Comparison of ENCODE assay signal across 10 cellular contexts in the genomic region with DNA sequence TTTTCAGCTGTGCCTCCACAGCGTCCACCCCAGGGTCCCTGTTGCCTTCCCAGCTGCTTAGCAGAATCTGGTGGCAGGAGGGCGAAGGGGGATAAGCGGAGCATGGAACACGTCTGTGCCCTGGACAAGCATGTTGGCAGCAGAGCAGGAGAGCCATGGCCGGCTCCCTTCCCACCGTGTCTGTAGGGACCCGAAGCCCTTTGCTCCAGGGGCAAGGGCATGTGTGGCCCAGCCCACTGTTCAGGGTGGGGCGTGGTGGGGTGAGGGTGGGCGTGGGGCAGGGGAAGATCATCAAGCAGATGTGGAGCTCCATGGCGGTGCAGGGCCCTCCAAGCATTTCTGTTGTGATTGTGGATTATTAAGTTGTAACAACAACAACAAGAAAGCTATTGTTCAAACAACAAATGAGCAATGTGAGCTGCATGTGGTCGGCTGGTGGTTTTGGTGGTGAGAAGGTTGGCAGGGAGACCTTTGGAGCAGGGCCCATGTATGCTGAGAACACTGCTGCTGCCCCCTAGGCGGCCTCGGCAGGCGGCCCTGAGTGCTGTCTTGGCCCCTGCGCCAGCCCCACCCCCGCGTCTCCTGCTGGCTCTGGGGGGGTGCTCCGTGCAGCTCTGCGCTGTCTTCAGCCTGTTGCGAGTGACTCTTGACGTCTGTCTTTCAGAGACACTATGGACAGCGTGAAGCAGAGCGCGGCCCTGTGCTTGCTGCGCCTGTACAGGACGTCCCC. TPM values are rescaled to one million over a fixed set of nuclear protein-coding genes. Genes with fewer than 3 reads are reported as not detected.
DNase-seq lines count a peak whose midpoint lies in the region; ATAC-seq and TF ChIP-seq lines count a peak whose summit lies in the region.
"Had no signal": no experiment of that assay in that cellular context is flagged by ENCODE, and none has a peak within 500 bp of the region (broad histone marks: within the 10 kb centered on the region; RNA-seq: fewer than 3 reads in every experiment).

No MANE protein-coding gene starts in this region.

- in situ Hi-C loops in astrocyte of the cerebellum (cut with HindIII; ENCODE audit: low sequenced_read_pairs): no loop called here
- in situ Hi-C loops in GM13976 (cut with MboI; ENCODE audit: low sequenced_read_pairs, unreplicated experiment): no loop called here

- H3K27me3 ChIP-seq in DND-41 (ENCODE audit: insufficient read depth, low read length, poor library complexity) (no peaks in the 10 kb centered on the region), layer of hippocampus (ENCODE audit: control insufficient read depth, insufficient read depth, low read length) (no peaks in the 10 kb centered on the region)

- H3K9ac ChIP-seq in DND-41 (ENCODE audit: low read depth, low read length): no peak overlapping the region

- TF ChIP-seq CTCF in DND-41 (IDR thresholded peaks at IDR 0.05; ENCODE audit: borderline replicate concordance, extremely low read depth, low read length, poor library complexity, severe bottlenecking) (no peak), astrocyte of the cerebellum (IDR thresholded peaks at IDR 0.05; ENCODE audit: low read depth, low read length, missing control alignments) (peak; percentile 37), GM13976 (IDR thresholded peaks at IDR 0.05; ENCODE audit: borderline replicate concordance, control extremely low read depth, extremely low read depth, insufficient read depth, missing control alignments) (no peak)

- H3K9me3 ChIP-seq in DND-41 (ENCODE audit: insufficient read depth, low read length, severe bottlenecking): no peaks in the 10 kb centered on the region
- H3K9me3 ChIP-seq: HAP-1 had no signal

- H3K4me3 ChIP-seq in DND-41 (ENCODE audit: low read depth in 1 of 2, low read length in 2 of 2) (no peak overlapping the region), astrocyte of the cerebellum (ENCODE audit: low read depth, low read length) (no peak overlapping the region)
- H3K4me3 ChIP-seq: HAP-1 had no signal

- peaks cover 78% of the 10 kb centered on the region for H3K36me3 ChIP-seq in DND-41 (ENCODE audit: insufficient read depth, low read length)

- no peak overlapping the region for H2AFZ ChIP-seq in DND-41 (ENCODE audit: low read depth, low read length)

- peaks cover 36% of the 10 kb centered on the region for H4K20me1 ChIP-seq in DND-41 (ENCODE audit: insufficient read depth, low read length)

- no peak overlapping the region for H3K27ac ChIP-seq in DND-41 (ENCODE audit: low read length)
- H3K27ac ChIP-seq in layer of hippocampus (ENCODE audit: low read depth, low read length): peak overlapping the region; percentile 1

- H3K4me2 ChIP-seq in DND-41 (ENCODE audit: insufficient read depth, low read length): no peak overlapping the region

- DNase-seq in A172 (ENCODE audit: low spot score) (peak; percentile 60), DND-41 (peak; percentile 46), astrocyte of the cerebellum (ENCODE audit: low read depth) (peak; percentile 60), DMS79 (lab: John Stamatoyannopoulos, UW) (no peak), GM13976 (ENCODE audit: low spot score) (no peak)
- DNase-seq: NCI-H1436 had no signal

- no peaks in the 10 kb centered on the region for H3K79me2 ChIP-seq in DND-41 (ENCODE audit: insufficient read depth, low read length)

- peak; percentile 71 for ATAC-seq in DND-41 (ENCODE audit: insufficient read depth, low read depth)
- no peak for ATAC-seq in GM21723 (IDR thresholded peaks at IDR 0.05; ENCODE audit: unreplicated experiment)
- no peak for ATAC-seq in HG03280 (IDR thresholded peaks at IDR 0.05; ENCODE audit: unreplicated experiment)

- H3K4me1 ChIP-seq in DND-41 (ENCODE audit: insufficient read depth, low read length): no peaks in the 10 kb centered on the region
- H3K4me1 ChIP-seq: HAP-1 had no signal

RNA-seq across cellular contexts. Expression of a gene that starts 50.9 kb away (rescaled TPM):
- total RNA-seq in A172 (2014; rRNA removed; shearing (Covaris generic)): 27.8 and 29.4 TPM in 2 replicates

RNA-seq across cellular contexts. Expression of a gene that starts 59.9 kb away (rescaled TPM):
- total RNA-seq in A172 (2014; rRNA removed; shearing (Covaris generic)): not detected in 2 replicates

Comparison
In these comparisons a context has a peak if more than half of its experiments do, and no peak if none do; other contexts are left out.
1. DNase-seq: peak in A172 (single experiment), DND-41 (single experiment) and astrocyte of the cerebellum (single experiment); none in DMS79 (single experiment) and GM13976 (single experiment).